ENCODE assay signal across 19 cellular contexts in genomic region chr22:42056757-42057511, GRCh38. TPM values are rescaled to one million over a fixed set of nuclear protein-coding genes. Genes with fewer than 3 reads are reported as not detected.
DNase-seq lines count a peak whose midpoint lies in the region; ATAC-seq, FAIRE-seq and TF ChIP-seq lines count a peak whose summit lies in the region.
"Had no signal": no experiment of that assay in that cellular context is flagged by ENCODE, and none has a peak within 500 bp of the region (broad histone marks: within the 10 kb centered on the region; RNA-seq: fewer than 3 reads in every experiment).

No MANE protein-coding gene starts in this region.

- POLR2A ChIA-PET in HepG2 (lab: Yijun Ruan, JAX), result no interaction called here

- H3K27me3 Mint-ChIP-seq in activated T-helper 1 cell treated with anti-CD3 and anti-CD28 coated beads, Interleukin-12 subunit alpha, Interleukin-12 subunit beta, Interleukin-2, Interleukin-4 antibody, amounts not matched to agents 30 ng/mL and 10 ng/mL and 1 ng/mL, durations not matched to agents 14 hours and 24 hours and 36 hours (ENCODE audit: insufficient read depth), result no peaks in the 10 kb centered on the region
- H3K27me3 Mint-ChIP-seq: CD4-positive, alpha-beta memory T cell had no signal

- CTCF ChIA-PET in HepG2 (lab: Yijun Ruan, JAX; ENCODE audit: low intra/inter-chr PET ratio, low total read pairs), result no interaction called here

- H3K27me3 ChIP-seq in HepG2 (ENCODE audit: control insufficient read depth in 1 of 2, insufficient read depth in 2 of 2, low read length in 2 of 2) (no peaks in the 10 kb centered on the region), right lobe of liver (no peaks in the 10 kb centered on the region), osteoblast (ENCODE audit: insufficient read depth, low read length) (no peaks in the 10 kb centered on the region)
- H3K27me3 ChIP-seq: BLaER1 had no signal

- TF ChIP-seq POLR2A in HepG2 (IDR thresholded peaks at IDR 0.05; ENCODE audit: insufficient read depth in 1 of 2, low read depth in 2 of 2, low read length in 2 of 2), result no peak
- no peak for TF ChIP-seq POLR2A in right lobe of liver (IDR thresholded peaks at IDR 0.05)

- TF ChIP-seq EP300 in HepG2 (IDR thresholded peaks at IDR 0.05; ENCODE audit: low read depth in 2 of 2, low read length in 2 of 2), result no peak
- TF ChIP-seq EP300 in HepG2 (CRISPR knock-in tag; IDR thresholded peaks at IDR 0.05; ENCODE audit: borderline replicate concordance), result no peak

- intact Hi-C loops in HepG2 (cut with micrococcal nuclease; ENCODE audit: unreplicated experiment), result no loop called here
- intact Hi-C loops in right lobe of liver (cut with DNase I), result no loop called here
- intact Hi-C loops in activated T-helper 1 cell treated with anti-CD3 and anti-CD28 coated beads, Interleukin-12 subunit alpha, Interleukin-12 subunit beta, Interleukin-2, Interleukin-4 antibody, amounts not matched to agents 30 ng/mL and 10 ng/mL and 1 ng/mL, durations not matched to agents 14 hours and 24 hours and 36 hours (cut with micrococcal nuclease), result no loop called here

- H3K4me2 ChIP-seq in HepG2 (ENCODE audit: low read depth, low read length), result no peak overlapping the region
- H3K4me2 ChIP-seq in osteoblast (ENCODE audit: insufficient read depth, low read length), result no peak overlapping the region
- H3K4me2 ChIP-seq: BLaER1, KMS-11 had no signal

- no peak for TF ChIP-seq RAD21 in HepG2 (CRISPR knock-in tag; IDR thresholded peaks at IDR 0.05)

- H4K20me1 ChIP-seq in HepG2 (ENCODE audit: insufficient read depth, low read length) (no peaks in the 10 kb centered on the region), osteoblast (ENCODE audit: insufficient read depth, low read length) (no peaks in the 10 kb centered on the region)
- H4K20me1 ChIP-seq: BLaER1 had no signal

- H3K27ac Mint-ChIP-seq in activated T-helper 1 cell treated with anti-CD3 and anti-CD28 coated beads, Interleukin-12 subunit alpha, Interleukin-12 subunit beta, Interleukin-2, Interleukin-4 antibody, amounts not matched to agents 30 ng/mL and 10 ng/mL and 1 ng/mL, durations not matched to agents 14 hours and 24 hours and 36 hours, result no peak overlapping the region
- H3K27ac Mint-ChIP-seq: CD14-positive monocyte; CD4-positive, alpha-beta memory T cell; HFFc6 had no signal

- peaks cover 34% of the 10 kb centered on the region for H3K9me3 Mint-ChIP-seq in activated T-helper 1 cell treated with anti-CD3 and anti-CD28 coated beads, Interleukin-12 subunit alpha, Interleukin-12 subunit beta, Interleukin-2, Interleukin-4 antibody, amounts not matched to agents 30 ng/mL and 10 ng/mL and 1 ng/mL, durations not matched to agents 14 hours and 24 hours and 36 hours

- in situ Hi-C loops in HepG2 (cut with HindIII; ENCODE audit: extremely low pct_ligation_motif_present, low pct_unique_long_range_greater_than_20kb), result no loop called here

- peaks cover 41% of the 10 kb centered on the region for H3K36me3 Mint-ChIP-seq in activated T-helper 1 cell treated with anti-CD3 and anti-CD28 coated beads, Interleukin-12 subunit alpha, Interleukin-12 subunit beta, Interleukin-2, Interleukin-4 antibody, amounts not matched to agents 30 ng/mL and 10 ng/mL and 1 ng/mL, durations not matched to agents 14 hours and 24 hours and 36 hours (ENCODE audit: low read depth)

- H3K9me3 ChIP-seq in HepG2 (ENCODE audit: low read length) (peaks cover 11% of the 10 kb centered on the region), right lobe of liver (peaks cover 0 to 9% (median 3%) of the 10 kb centered on the region in 4 donors), osteoblast (ENCODE audit: low read depth, low read length) (peaks cover 5% of the 10 kb centered on the region)

- no peak overlapping the region for H3K4me3 Mint-ChIP-seq in activated T-helper 1 cell treated with anti-CD3 and anti-CD28 coated beads, Interleukin-12 subunit alpha, Interleukin-12 subunit beta, Interleukin-2, Interleukin-4 antibody, amounts not matched to agents 30 ng/mL and 10 ng/mL and 1 ng/mL, durations not matched to agents 14 hours and 24 hours and 36 hours
- H3K4me3 Mint-ChIP-seq: CD14-positive monocyte; CD4-positive, alpha-beta memory T cell; HFFc6 had no signal

- H3K4me1 ChIP-seq in HepG2 (ENCODE audit: insufficient read depth, low read length) (no peaks in the 10 kb centered on the region), right lobe of liver (no peaks in the 10 kb centered on the region), osteoblast (ENCODE audit: insufficient read depth, low read length) (no peaks in the 10 kb centered on the region)
- H3K4me1 ChIP-seq: BLaER1, HAP-1 had no signal

- BruUV-seq in HepG2 (replicated peaks; lab: Mats Ljungman, UMichigan), result TSS peak; percentile 39

- H2AFZ ChIP-seq in HepG2 (ENCODE audit: low read length) (no peak overlapping the region), osteoblast (ENCODE audit: low read length) (no peak overlapping the region)
- H2AFZ ChIP-seq: GM23248 had no signal

- 91% methylated on average over 1 of the region's 1 CpG for WGBS in HepG2 (ENCODE audit: low lambda C conversion rate)
- 94% methylated on average over 1 of the region's 1 CpG for WGBS in right lobe of liver (ENCODE audit: insufficient coverage, low coverage, low lambda C conversion rate, missing lambda C conversion rate)

- H3K4me3 ChIP-seq in HepG2 (replicated peaks in 1 of 3; ENCODE audit: insufficient read depth in 1 of 3, low read depth in 2 of 3, low read length in 3 of 3), result no peak overlapping the region
- no peak overlapping the region for H3K4me3 ChIP-seq in right lobe of liver
- H3K4me3 ChIP-seq in osteoblast (ENCODE audit: insufficient read depth, low read length), result no peak overlapping the region
- H3K4me3 ChIP-seq: BLaER1, GM12878, GM23248, HAP-1 had no signal

- FAIRE-seq in HepG2 (lab: Jason Lieb, UNC), result no peak
- peak; percentile 31 for FAIRE-seq in GM18507 (lab: Jason Lieb, UNC)
- FAIRE-seq: GM12878 had no signal

- TF ChIP-seq CTCF in HepG2 (CRISPR knock-in tag; IDR thresholded peaks at IDR 0.05) (no peak), right lobe of liver (IDR thresholded peaks at IDR 0.05) (no peak), osteoblast (IDR thresholded peaks at IDR 0.05; ENCODE audit: extremely low read depth, low read depth, low read length) (no peak)

- H3K4me1 Mint-ChIP-seq in activated T-helper 1 cell treated with anti-CD3 and anti-CD28 coated beads, Interleukin-12 subunit alpha, Interleukin-12 subunit beta, Interleukin-2, Interleukin-4 antibody, amounts not matched to agents 30 ng/mL and 10 ng/mL and 1 ng/mL, durations not matched to agents 14 hours and 24 hours and 36 hours (ENCODE audit: low read depth), result peaks cover 4% of the 10 kb centered on the region
- H3K4me1 Mint-ChIP-seq: CD4-positive, alpha-beta memory T cell had no signal

- DNase-seq in HepG2 (ENCODE audit: low spot score) (no peak), right lobe of liver (no peak), GM18507 (ENCODE audit: extremely low spot score, insufficient read length, low read depth) (no peak), OCI-M1 (lab: John Stamatoyannopoulos, UW) (peak; percentile 9), osteoblast (ENCODE audit: insufficient read length, low spot score, missing footprints) (peak; percentile 11)
- no peak for DNase-seq in activated T-helper 1 cell treated with anti-CD3 and anti-CD28 coated beads, Interleukin-12 subunit alpha, Interleukin-12 subunit beta, Interleukin-2, Interleukin-4 antibody, amounts not matched to agents 30 ng/mL and 10 ng/mL and 1 ng/mL, durations not matched to agents 14 hours and 24 hours and 36 hours (ENCODE audit: low spot score)
- DNase-seq: Calu3; CD4-positive, alpha-beta memory T cell; DMS79 treated with DMSO at 0.1 percent for 48 hours; GM23248; HFFc6 had no signal

- no peaks in the 10 kb centered on the region for H3K79me2 ChIP-seq in HepG2 (ENCODE audit: insufficient read depth, low read length)
- no peaks in the 10 kb centered on the region for H3K79me2 ChIP-seq in osteoblast (ENCODE audit: insufficient read depth, low read length)

- ATAC-seq in HepG2 (no peak), right lobe of liver (no peak), GM18520 (IDR thresholded peaks at IDR 0.05; ENCODE audit: unreplicated experiment) (no peak), HG02840 (IDR thresholded peaks at IDR 0.05; ENCODE audit: low FRiP score, unreplicated experiment) (no peak)
- ATAC-seq: GM12878 had no signal

- no peak overlapping the region for H3K9ac ChIP-seq in HepG2 (ENCODE audit: insufficient read depth, low read depth, low read length)
- H3K9ac ChIP-seq: BLaER1, GM23248, KMS-11 had no signal

- H3K27ac ChIP-seq in HepG2 (ENCODE audit: extremely low read length, insufficient read depth, low read length) (no peak overlapping the region), right lobe of liver (no peak overlapping the region), osteoblast (ENCODE audit: low read depth, low read length) (no peak overlapping the region)
- H3K27ac ChIP-seq: BLaER1, GM23248, KMS-11 had no signal

- H3K36me3 ChIP-seq in HepG2 (replicated peaks in 1 of 2; ENCODE audit: control insufficient read depth in 1 of 2, insufficient read depth in 2 of 2, low read length in 2 of 2) (peaks cover 5 to 6% of the 10 kb centered on the region in 2 experiments; a peak in 3 of 5 replicates), right lobe of liver (peaks cover 0 to 10% (median 3%) of the 10 kb centered on the region in 4 donors), osteoblast (ENCODE audit: insufficient read depth, low read length) (peaks cover 13% of the 10 kb centered on the region)

RNA-seq across cellular contexts. Expression of gene NAGA, which starts 13.7 kb away (rescaled TPM):
- total RNA-seq in HepG2 (2016; rRNA removed; fragmentation: Illumina TruSeq; extraction: Trizol) (9.1 and 15.1 TPM in 2 replicates), right lobe of liver (10 to 100 TPM; 17.6 to 27.9 (median 23.0) TPM), osteoblast (35.9 and 44.2 TPM in 2 replicates)
- total RNA-seq in HepG2 (2016; cell fraction: cytosol; rRNA removed; fragmentation: Illumina TruSeq; extraction: Trizol; ENCODE audit: low read depth), result 1.9 and 2.2 TPM in 2 replicates
- 8.3 and 15.3 TPM in 2 replicates for total RNA-seq in HepG2 (2016; cell fraction: insoluble cytoplasmic fraction; rRNA removed; fragmentation: Illumina TruSeq; extraction: Trizol)
- total RNA-seq in HepG2 (2016; cell fraction: membrane; rRNA removed; fragmentation: Illumina TruSeq; extraction: Trizol), result 6.5 and 6.8 TPM in 2 replicates
- total RNA-seq in HepG2 (2016; cell fraction: nucleus; rRNA removed; fragmentation: Illumina TruSeq; extraction: Trizol), result 11.0 and 13.5 TPM in 2 replicates
- polyA plus RNA-seq in HepG2 (2011; rRNA removed), result 23.4 and 25.7 TPM in 2 replicates
- 17.5 and 21.7 TPM in 2 replicates for polyA plus RNA-seq in HepG2 (2011; cell fraction: cytosol; rRNA removed)
- 14.8 and 15.8 TPM in 2 replicates for polyA plus RNA-seq in HepG2 (2011; cell fraction: nucleus; rRNA removed)
- polyA plus RNA-seq in HepG2 (2012), result 13.6 and 14.8 TPM in 2 replicates
- 2.2 and 3.3 TPM in 2 replicates for polyA plus RNA-seq in HepG2 (2016; cell fraction: cytosol; fragmentation: Illumina TruSeq; extraction: Trizol; ENCODE audit: low read depth)
- polyA plus RNA-seq in HepG2 (2016; cell fraction: insoluble cytoplasmic fraction; fragmentation: Illumina TruSeq; extraction: Trizol; ENCODE audit: low read depth), result 8.7 and 9.7 TPM in 2 replicates
- 5.7 and 7.6 TPM in 2 replicates for polyA plus RNA-seq in HepG2 (2016; cell fraction: membrane; fragmentation: Illumina TruSeq; extraction: Trizol; ENCODE audit: low read depth)
- 18.7 and 20.1 TPM in 2 replicates for polyA plus RNA-seq in HepG2 (2016; cell fraction: nucleus; fragmentation: Illumina TruSeq; extraction: Trizol; ENCODE audit: insufficient read depth, low read depth)
- polyA minus RNA-seq in HepG2 (2011; rRNA and poly(A)+ RNA removed; ENCODE audit: low replicate concordance), result 47.7 and 73.3 TPM in 2 replicates
- 10.8 and 14.8 TPM in 2 replicates for polyA minus RNA-seq in HepG2 (2011; cell fraction: cytosol; rRNA and poly(A)+ RNA removed)
- polyA minus RNA-seq in HepG2 (2011; cell fraction: nucleus; rRNA and poly(A)+ RNA removed), result 8.0 and 9.1 TPM in 2 replicates
- 30.5 and 30.9 TPM in 2 replicates for total RNA-seq in activated T-helper 1 cell treated with anti-CD3 and anti-CD28 coated beads, Interleukin-12 subunit alpha, Interleukin-12 subunit beta, Interleukin-2, Interleukin-4 antibody, amounts not matched to agents 30 ng/mL and 10 ng/mL and 1 ng/mL, durations not matched to agents 14 hours and 24 hours and 36 hours

RNA-seq across cellular contexts. Expression of gene PHETA2, which starts 17.1 kb away (rescaled TPM):
- 0.07 TPM in 1 of 2 replicates, not detected in the other for total RNA-seq in HepG2 (2016; rRNA removed; fragmentation: Illumina TruSeq; extraction: Trizol)
- not detected in 2 replicates for total RNA-seq in HepG2 (2016; cell fraction: cytosol; rRNA removed; fragmentation: Illumina TruSeq; extraction: Trizol; ENCODE audit: low read depth)
- not detected in 2 replicates for total RNA-seq in HepG2 (2016; cell fraction: insoluble cytoplasmic fraction; rRNA removed; fragmentation: Illumina TruSeq; extraction: Trizol)
- total RNA-seq in HepG2 (2016; cell fraction: membrane; rRNA removed; fragmentation: Illumina TruSeq; extraction: Trizol), result not detected in 2 replicates
- not detected in 2 replicates for total RNA-seq in HepG2 (2016; cell fraction: nucleus; rRNA removed; fragmentation: Illumina TruSeq; extraction: Trizol)
- polyA plus RNA-seq in HepG2 (2011; rRNA removed), result not detected in 2 replicates
- not detected in 2 replicates for polyA plus RNA-seq in HepG2 (2011; cell fraction: cytosol; rRNA removed)
- 0.05 and 0.08 TPM in 2 replicates for polyA plus RNA-seq in HepG2 (2011; cell fraction: nucleus; rRNA removed)
- polyA plus RNA-seq in HepG2 (2012), result 0.07 TPM in 1 of 2 replicates, not detected in the other
- polyA plus RNA-seq in HepG2 (2016; cell fraction: cytosol; fragmentation: Illumina TruSeq; extraction: Trizol; ENCODE audit: low read depth), result not detected in 2 replicates
- not detected in 2 replicates for polyA plus RNA-seq in HepG2 (2016; cell fraction: insoluble cytoplasmic fraction; fragmentation: Illumina TruSeq; extraction: Trizol; ENCODE audit: low read depth)
- not detected in 2 replicates for polyA plus RNA-seq in HepG2 (2016; cell fraction: membrane; fragmentation: Illumina TruSeq; extraction: Trizol; ENCODE audit: low read depth)
- polyA plus RNA-seq in HepG2 (2016; cell fraction: nucleus; fragmentation: Illumina TruSeq; extraction: Trizol; ENCODE audit: insufficient read depth, low read depth), result not detected in 2 replicates
- polyA minus RNA-seq in HepG2 (2011; rRNA and poly(A)+ RNA removed; ENCODE audit: low replicate concordance), result 4.0 TPM in 1 of 2 replicates, not detected in the other
- polyA minus RNA-seq in HepG2 (2011; cell fraction: cytosol; rRNA and poly(A)+ RNA removed), result not detected in 2 replicates
- polyA minus RNA-seq in HepG2 (2011; cell fraction: nucleus; rRNA and poly(A)+ RNA removed), result 0.25 and 0.39 TPM in 2 replicates
- total RNA-seq in right lobe of liver, result 1 to 10 TPM in 3 of 6 experiments, under 1 TPM in 3; 0.51 to 1.4 (median 0.97) TPM
- total RNA-seq in osteoblast, result 23.9 and 26.2 TPM in 2 replicates
- 5.6 and 5.9 TPM in 2 replicates for total RNA-seq in activated T-helper 1 cell treated with anti-CD3 and anti-CD28 coated beads, Interleukin-12 subunit alpha, Interleukin-12 subunit beta, Interleukin-2, Interleukin-4 antibody, amounts not matched to agents 30 ng/mL and 10 ng/mL and 1 ng/mL, durations not matched to agents 14 hours and 24 hours and 36 hours
- total RNA-seq: H4 had no signal

RNA-seq across cellular contexts. Expression of gene SMDT1, which starts 22.6 kb away (rescaled TPM):
- total RNA-seq in HepG2 (2016; rRNA removed; fragmentation: Illumina TruSeq; extraction: Trizol), result 8.3 and 13.3 TPM in 2 replicates
- total RNA-seq in HepG2 (2016; cell fraction: cytosol; rRNA removed; fragmentation: Illumina TruSeq; extraction: Trizol; ENCODE audit: low read depth), result 5.6 and 7.0 TPM in 2 replicates
- total RNA-seq in HepG2 (2016; cell fraction: insoluble cytoplasmic fraction; rRNA removed; fragmentation: Illumina TruSeq; extraction: Trizol), result 6.8 and 9.3 TPM in 2 replicates
- 17.0 and 23.0 TPM in 2 replicates for total RNA-seq in HepG2 (2016; cell fraction: membrane; rRNA removed; fragmentation: Illumina TruSeq; extraction: Trizol)
- total RNA-seq in HepG2 (2016; cell fraction: nucleus; rRNA removed; fragmentation: Illumina TruSeq; extraction: Trizol), result 5.7 and 6.8 TPM in 2 replicates
- polyA plus RNA-seq in HepG2 (2011; rRNA removed), result 26.6 and 32.8 TPM in 2 replicates
- 47.7 and 50.1 TPM in 2 replicates for polyA plus RNA-seq in HepG2 (2011; cell fraction: cytosol; rRNA removed)
- 14.7 and 19.6 TPM in 2 replicates for polyA plus RNA-seq in HepG2 (2011; cell fraction: nucleus; rRNA removed)
- 71.3 and 72.4 TPM in 2 replicates for polyA plus RNA-seq in HepG2 (2012)
- polyA plus RNA-seq in HepG2 (2016; cell fraction: cytosol; fragmentation: Illumina TruSeq; extraction: Trizol; ENCODE audit: low read depth), result 125 and 160 TPM in 2 replicates
- polyA plus RNA-seq in HepG2 (2016; cell fraction: insoluble cytoplasmic fraction; fragmentation: Illumina TruSeq; extraction: Trizol; ENCODE audit: low read depth), result 51.2 and 59.0 TPM in 2 replicates
- 114 and 133 TPM in 2 replicates for polyA plus RNA-seq in HepG2 (2016; cell fraction: membrane; fragmentation: Illumina TruSeq; extraction: Trizol; ENCODE audit: low read depth)
- 38.0 and 39.5 TPM in 2 replicates for polyA plus RNA-seq in HepG2 (2016; cell fraction: nucleus; fragmentation: Illumina TruSeq; extraction: Trizol; ENCODE audit: insufficient read depth, low read depth)
- 9.6 and 10.3 TPM in 2 replicates for polyA minus RNA-seq in HepG2 (2011; rRNA and poly(A)+ RNA removed; ENCODE audit: low replicate concordance)
- polyA minus RNA-seq in HepG2 (2011; cell fraction: cytosol; rRNA and poly(A)+ RNA removed), result 9.8 and 10.2 TPM in 2 replicates
- polyA minus RNA-seq in HepG2 (2011; cell fraction: nucleus; rRNA and poly(A)+ RNA removed), result 8.1 and 15.5 TPM in 2 replicates
- total RNA-seq in right lobe of liver, result 10 to 100 TPM in 4 of 6 experiments, 1 to 10 TPM in 2; 6.7 to 78.1 (median 60.9) TPM
- total RNA-seq in osteoblast, result 4.7 and 7.7 TPM in 2 replicates
- total RNA-seq in activated T-helper 1 cell treated with anti-CD3 and anti-CD28 coated beads, Interleukin-12 subunit alpha, Interleukin-12 subunit beta, Interleukin-2, Interleukin-4 antibody, amounts not matched to agents 30 ng/mL and 10 ng/mL and 1 ng/mL, durations not matched to agents 14 hours and 24 hours and 36 hours, result 53.9 and 58.2 TPM in 2 replicates

RNA-seq across cellular contexts. Expression of gene NDUFA6, which starts 33.6 kb away (rescaled TPM):
- total RNA-seq in HepG2 (2016; rRNA removed; fragmentation: Illumina TruSeq; extraction: Trizol) (87.8 and 107 TPM in 2 replicates), right lobe of liver (10 to 100 TPM; 34.9 to 67.5 (median 51.6) TPM), osteoblast (33.0 and 41.6 TPM in 2 replicates)
- 30.3 and 32.0 TPM in 2 replicates for total RNA-seq in HepG2 (2016; cell fraction: cytosol; rRNA removed; fragmentation: Illumina TruSeq; extraction: Trizol; ENCODE audit: low read depth)
- total RNA-seq in HepG2 (2016; cell fraction: insoluble cytoplasmic fraction; rRNA removed; fragmentation: Illumina TruSeq; extraction: Trizol), result 97.5 and 126 TPM in 2 replicates
- 35.9 and 38.9 TPM in 2 replicates for total RNA-seq in HepG2 (2016; cell fraction: membrane; rRNA removed; fragmentation: Illumina TruSeq; extraction: Trizol)
- 42.2 and 49.2 TPM in 2 replicates for total RNA-seq in HepG2 (2016; cell fraction: nucleus; rRNA removed; fragmentation: Illumina TruSeq; extraction: Trizol)
- 64.4 and 68.5 TPM in 2 replicates for polyA plus RNA-seq in HepG2 (2011; rRNA removed)
- 57.0 and 63.1 TPM in 2 replicates for polyA plus RNA-seq in HepG2 (2011; cell fraction: cytosol; rRNA removed)
- polyA plus RNA-seq in HepG2 (2011; cell fraction: nucleus; rRNA removed), result 12.8 and 16.1 TPM in 2 replicates
- polyA plus RNA-seq in HepG2 (2012), result 89.3 and 94.8 TPM in 2 replicates
- 38.8 and 39.9 TPM in 2 replicates for polyA plus RNA-seq in HepG2 (2016; cell fraction: cytosol; fragmentation: Illumina TruSeq; extraction: Trizol; ENCODE audit: low read depth)
- 148 TPM in 2 replicates for polyA plus RNA-seq in HepG2 (2016; cell fraction: insoluble cytoplasmic fraction; fragmentation: Illumina TruSeq; extraction: Trizol; ENCODE audit: low read depth)
- polyA plus RNA-seq in HepG2 (2016; cell fraction: membrane; fragmentation: Illumina TruSeq; extraction: Trizol; ENCODE audit: low read depth), result 33.5 and 37.6 TPM in 2 replicates
- 91.1 and 93.0 TPM in 2 replicates for polyA plus RNA-seq in HepG2 (2016; cell fraction: nucleus; fragmentation: Illumina TruSeq; extraction: Trizol; ENCODE audit: insufficient read depth, low read depth)
- 16.6 and 26.0 TPM in 2 replicates for polyA minus RNA-seq in HepG2 (2011; rRNA and poly(A)+ RNA removed; ENCODE audit: low replicate concordance)
- polyA minus RNA-seq in HepG2 (2011; cell fraction: cytosol; rRNA and poly(A)+ RNA removed), result 16.4 and 21.7 TPM in 2 replicates
- 16.2 and 17.2 TPM in 2 replicates for polyA minus RNA-seq in HepG2 (2011; cell fraction: nucleus; rRNA and poly(A)+ RNA removed)
- total RNA-seq in activated T-helper 1 cell treated with anti-CD3 and anti-CD28 coated beads, Interleukin-12 subunit alpha, Interleukin-12 subunit beta, Interleukin-2, Interleukin-4 antibody, amounts not matched to agents 30 ng/mL and 10 ng/mL and 1 ng/mL, durations not matched to agents 14 hours and 24 hours and 36 hours, result 81.6 and 85.8 TPM in 2 replicates

RNA-seq across cellular contexts. Expression of gene WBP2NL, which starts 58.3 kb away (rescaled TPM):
- total RNA-seq in HepG2 (2016; rRNA removed; fragmentation: Illumina TruSeq; extraction: Trizol) (not detected in 2 replicates), right lobe of liver (under 1 TPM; 0.12 to 0.72 (median 0.63) TPM), osteoblast (under 0.01 and 0.72 TPM in 2 replicates)
- not detected in 2 replicates for total RNA-seq in HepG2 (2016; cell fraction: cytosol; rRNA removed; fragmentation: Illumina TruSeq; extraction: Trizol; ENCODE audit: low read depth)
- total RNA-seq in HepG2 (2016; cell fraction: insoluble cytoplasmic fraction; rRNA removed; fragmentation: Illumina TruSeq; extraction: Trizol), result not detected in 2 replicates
- total RNA-seq in HepG2 (2016; cell fraction: membrane; rRNA removed; fragmentation: Illumina TruSeq; extraction: Trizol), result not detected in 2 replicates
- not detected in 2 replicates for total RNA-seq in HepG2 (2016; cell fraction: nucleus; rRNA removed; fragmentation: Illumina TruSeq; extraction: Trizol)
- polyA plus RNA-seq in HepG2 (2011; rRNA removed), result not detected in 2 replicates
- not detected in 2 replicates for polyA plus RNA-seq in HepG2 (2011; cell fraction: cytosol; rRNA removed)
- not detected in 2 replicates for polyA plus RNA-seq in HepG2 (2011; cell fraction: nucleus; rRNA removed)
- not detected in 2 replicates for polyA plus RNA-seq in HepG2 (2012)
- polyA plus RNA-seq in HepG2 (2016; cell fraction: cytosol; fragmentation: Illumina TruSeq; extraction: Trizol; ENCODE audit: low read depth), result not detected in 2 replicates
- not detected in 2 replicates for polyA plus RNA-seq in HepG2 (2016; cell fraction: insoluble cytoplasmic fraction; fragmentation: Illumina TruSeq; extraction: Trizol; ENCODE audit: low read depth)
- not detected in 2 replicates for polyA plus RNA-seq in HepG2 (2016; cell fraction: membrane; fragmentation: Illumina TruSeq; extraction: Trizol; ENCODE audit: low read depth)
- not detected in 2 replicates for polyA plus RNA-seq in HepG2 (2016; cell fraction: nucleus; fragmentation: Illumina TruSeq; extraction: Trizol; ENCODE audit: insufficient read depth, low read depth)
- 0.96 TPM in 1 of 2 replicates, not detected in the other for polyA minus RNA-seq in HepG2 (2011; rRNA and poly(A)+ RNA removed; ENCODE audit: low replicate concordance)
- not detected in 2 replicates for polyA minus RNA-seq in HepG2 (2011; cell fraction: cytosol; rRNA and poly(A)+ RNA removed)
- polyA minus RNA-seq in HepG2 (2011; cell fraction: nucleus; rRNA and poly(A)+ RNA removed), result not detected in 2 replicates
- total RNA-seq in activated T-helper 1 cell treated with anti-CD3 and anti-CD28 coated beads, Interleukin-12 subunit alpha, Interleukin-12 subunit beta, Interleukin-2, Interleukin-4 antibody, amounts not matched to agents 30 ng/mL and 10 ng/mL and 1 ng/mL, durations not matched to agents 14 hours and 24 hours and 36 hours, result 1.5 and 2.3 TPM in 2 replicates
- total RNA-seq: H4, HFFc6 had no signal

Comparison
In these comparisons a context has a peak if more than half of its experiments do, and no peak if none do; other contexts are left out.
1. DNase-seq: peak in OCI-M1 (single experiment) and osteoblast (single experiment); none in HepG2 (single experiment), right lobe of liver (0 of 3), GM18507 (single experiment) and activated T-helper 1 cell treated with anti-CD3 and anti-CD28 coated beads, Interleukin-12 subunit alpha, Interleukin-12 subunit beta, Interleukin-2, Interleukin-4 antibody, amounts not matched to agents 30 ng/mL and 10 ng/mL and 1 ng/mL, durations not matched to agents 14 hours and 24 hours and 36 hours (single experiment).